Comparison of ENCODE assay signal across 22 cellular contexts in genomic region chr17:59111539-59111938, GRCh38.
"Had no signal": no experiment of that assay in that cellular context is flagged by ENCODE, and none has a peak within 500 bp of the region (broad histone marks: within the 10 kb centered on the region; RNA-seq: fewer than 3 reads in every experiment).

No MANE protein-coding gene starts in this region.

- H3K4me1 ChIP-seq: neural progenitor cell, parathyroid adenoma, uterus had no signal

- H3K27ac Mint-ChIP-seq: mesothelial cell of epicardium; nephron; neural progenitor cell; stimulated activated naive B cell treated with anti-CD40 and anti-IgM and Interleukin-4, amounts not matched to agents 10 μg/mL and 1 μg/mL and 100 μg/mL, for 72 hours had no signal

- H2AFZ ChIP-seq: neural progenitor cell, parathyroid adenoma had no signal

- H3K9me3 Mint-ChIP-seq: mesothelial cell of epicardium; naive thymus-derived CD4-positive, alpha-beta T cell; nephron; neural progenitor cell; stimulated activated naive B cell treated with anti-CD40 and anti-IgM and Interleukin-4, amounts not matched to agents 10 μg/mL and 1 μg/mL and 100 μg/mL, for 72 hours; stimulated activated naive CD8-positive, alpha-beta T cell treated with anti-CD3 and anti-CD28 coated beads, Interleukin-15, Interleukin-2, amounts not matched to agents 100 ng/mL and 50 ng/mL, for 24 hours had no signal

- H3K79me2 ChIP-seq: parathyroid adenoma had no signal

- H3K36me3 ChIP-seq: right lobe of liver, upper lobe of right lung, uterus had no signal

- H3K4me3 ChIP-seq: lower lobe of right lung, neural progenitor cell, right lobe of liver, suprapubic skin, transverse colon, upper lobe of right lung, uterus had no signal

- H3K27me3 Mint-ChIP-seq: naive thymus-derived CD4-positive, alpha-beta T cell; progenitor cell of endocrine pancreas; stimulated activated naive B cell treated with anti-CD40 and anti-IgM and Interleukin-4, amounts not matched to agents 10 μg/mL and 1 μg/mL and 100 μg/mL, for 72 hours; stimulated activated naive CD8-positive, alpha-beta T cell treated with anti-CD3 and anti-CD28 coated beads, Interleukin-15, Interleukin-2, amounts not matched to agents 100 ng/mL and 50 ng/mL, for 24 hours had no signal

- H3K9ac ChIP-seq: neural progenitor cell, parathyroid adenoma had no signal

- H3K4me3 Mint-ChIP-seq: mesothelial cell of epicardium; naive thymus-derived CD4-positive, alpha-beta T cell; nephron; neural progenitor cell; stimulated activated naive B cell treated with anti-CD40 and anti-IgM and Interleukin-4, amounts not matched to agents 10 μg/mL and 1 μg/mL and 100 μg/mL, for 72 hours; stimulated activated naive CD8-positive, alpha-beta T cell treated with anti-CD3 and anti-CD28 coated beads, Interleukin-15, Interleukin-2, amounts not matched to agents 100 ng/mL and 50 ng/mL, for 24 hours had no signal

- H3K27ac ChIP-seq: lower lobe of right lung, neural progenitor cell, parathyroid adenoma, right lobe of liver, suprapubic skin, transverse colon, upper lobe of right lung, uterus had no signal

- H3K9me3 ChIP-seq: lower lobe of right lung, right lobe of liver, suprapubic skin, transverse colon, upper lobe of right lung, uterus had no signal

- H3K4me2 ChIP-seq: neural progenitor cell had no signal

- DNase-seq: cortex of kidney; dorsolateral prefrontal cortex; effector CD4-positive, alpha-beta T cell; left ventricle myocardium superior; lower lobe of right lung; mesenchymal stem cell; naive thymus-derived CD4-positive, alpha-beta T cell; right lobe of liver; small intestine; stimulated activated CD4-positive, alpha-beta T cell treated with anti-CD3 and anti-CD28 coated beads, Interleukin-15, amount 100 ng/mL, for 24 hours; stimulated activated CD4-positive, alpha-beta T cell treated with anti-CD3 and anti-CD28 coated beads, Interleukin-2, amount 100 ng/mL, for 48 hours; stimulated activated naive B cell treated with anti-CD40 and anti-IgM and Interleukin-4, amounts not matched to agents 10 μg/mL and 1 μg/mL and 100 μg/mL, for 72 hours; transverse colon; upper lobe of right lung; uterus had no signal

- H3K4me1 Mint-ChIP-seq: nephron had no signal

- H3K27me3 ChIP-seq: dorsolateral prefrontal cortex, neural progenitor cell, right lobe of liver, suprapubic skin, transverse colon, upper lobe of right lung, uterus had no signal

- ATAC-seq: left ventricle myocardium superior; lower lobe of right lung; naive thymus-derived CD4-positive, alpha-beta T cell; right lobe of liver; stimulated activated naive B cell treated with anti-CD40 and anti-IgM and Interleukin-4, amounts not matched to agents 10 μg/mL and 1 μg/mL and 100 μg/mL, for 72 hours; upper lobe of right lung had no signal
